ENCODE assay signal across 17 cellular contexts in the genomic region with DNA sequence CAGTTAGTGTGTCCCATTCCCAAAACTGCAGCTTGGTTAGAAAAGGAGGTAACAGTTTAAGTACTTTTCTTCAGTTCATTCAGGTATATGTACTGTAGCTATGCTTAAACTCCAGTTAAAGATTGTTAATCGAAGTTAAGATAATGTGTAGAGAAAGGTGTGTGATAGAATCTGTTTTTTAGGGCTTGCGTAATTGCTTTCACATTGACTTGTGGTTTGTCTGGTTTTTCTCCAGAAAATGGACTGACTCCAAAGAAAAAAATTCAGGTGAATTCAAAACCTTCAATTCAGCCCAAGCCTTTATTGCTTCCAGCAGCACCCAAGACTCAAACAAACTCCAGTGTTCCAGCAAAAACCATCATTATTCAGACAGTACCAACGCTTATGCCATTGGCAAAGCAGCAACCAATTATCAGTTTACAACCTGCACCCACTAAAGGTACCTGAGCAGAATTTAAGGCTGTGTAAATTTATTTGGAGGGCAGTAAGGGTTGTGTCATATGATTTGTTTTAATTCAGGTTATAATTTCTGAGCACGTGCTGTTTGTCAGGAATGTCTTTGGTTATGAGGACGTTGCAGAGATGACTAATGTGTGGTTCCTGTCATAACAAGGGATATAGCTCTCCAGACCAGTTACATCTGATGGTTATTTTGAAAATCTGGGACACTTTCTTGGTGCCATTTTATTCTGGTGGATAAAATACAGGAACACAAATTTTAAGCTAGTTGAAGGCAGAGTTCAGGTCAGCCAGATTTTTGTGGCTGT. TPM values are rescaled to one million over a fixed set of nuclear protein-coding genes. Genes with fewer than 3 reads are reported as not detected.
A peak's percentile ranks its signal among the peaks of the same experiment; 100 is the strongest.
DNase-seq lines count a peak whose midpoint lies in the region; ATAC-seq, FAIRE-seq and TF ChIP-seq lines count a peak whose summit lies in the region.
"Had no signal": no experiment of that assay in that cellular context is flagged by ENCODE, and none has a peak within 500 bp of the region (broad histone marks: within the 10 kb centered on the region; RNA-seq: fewer than 3 reads in every experiment).

No MANE protein-coding gene starts in this region.

- H3K4me3 ChIP-seq in K562: no peak overlapping the region
- H3K4me3 ChIP-seq in effector memory CD4-positive, alpha-beta T cell (ENCODE audit: insufficient read depth, low read depth, low read length, poor library complexity, severe bottlenecking): no peak overlapping the region
- H3K4me3 ChIP-seq: colonic mucosa, esophagus muscularis mucosa, lung had no signal

- H2AFZ ChIP-seq in K562 (ENCODE audit: low read depth, low read length): no peak overlapping the region

- TF ChIP-seq POLR2A in K562 (conservative IDR thresholded peaks at IDR 0.05): no peak

- no peaks in the 10 kb centered on the region for H3K9me3 ChIP-seq in K562 (replicated peaks; ENCODE audit: control insufficient read depth, insufficient read depth, low read depth, low read length)
- H3K9me3 ChIP-seq in effector memory CD4-positive, alpha-beta T cell (ENCODE audit: control insufficient read depth, low read length): no peaks in the 10 kb centered on the region
- H3K9me3 ChIP-seq: colonic mucosa, esophagus muscularis mucosa had no signal

- H3K27ac ChIP-seq in K562 (ENCODE audit: extremely low read depth, low read depth, low read length): no peak overlapping the region
- H3K27ac ChIP-seq in effector memory CD4-positive, alpha-beta T cell (ENCODE audit: insufficient read depth, low read length, poor library complexity, severe bottlenecking): no peak overlapping the region
- H3K27ac ChIP-seq: colonic mucosa, esophagus muscularis mucosa had no signal

- no peak for TF ChIP-seq EP300 in K562 (IDR thresholded peaks at IDR 0.05; ENCODE audit: low read length)

- H3K27me3 Mint-ChIP-seq in activated CD8-positive, alpha-beta T cell treated with anti-CD3 and anti-CD28 coated beads, Interleukin-2, amount 10 ng/mL, durations not matched to agents 7 days and 5 days (ENCODE audit: low read depth): no peaks in the 10 kb centered on the region
- H3K27me3 Mint-ChIP-seq: activated naive CD8-positive, alpha-beta T cell treated with anti-CD3 and anti-CD28 coated beads, Interleukin-2, amount 50 U/mL, for 24 hours; T-helper 17 cell had no signal

- DNase-seq in AG08395 (ENCODE audit: low spot score) (peak; percentile 7), K562 (ENCODE audit: extremely low read depth in 1 of 4, low spot score in 3 of 4) (no peak), iris pigment epithelial cell (ENCODE audit: low read depth) (peak; percentile 67), NCI-H524 treated with DMSO at 0.1 percent for 48 hours (lab: John Stamatoyannopoulos, UW) (no peak), ACHN (no peak)
- no peak for DNase-seq in effector memory CD4-positive, alpha-beta T cell
- DNase-seq in activated CD8-positive, alpha-beta T cell treated with anti-CD3 and anti-CD28 coated beads, Interleukin-2, amount 10 ng/mL, durations not matched to agents 7 days and 5 days: no peak
- DNase-seq: activated CD4-positive, CD25-positive, alpha-beta regulatory T cell treated with anti-CD3 and anti-CD28 coated beads, Interleukin-2, amount 50 U/mL, for 72 hours; activated naive CD8-positive, alpha-beta T cell treated with anti-CD3 and anti-CD28 coated beads, Interleukin-2, amount 50 U/mL, for 24 hours; colonic mucosa; Right ventricle myocardium superior; stimulated activated CD4-positive, alpha-beta T cell treated with anti-CD3 and anti-CD28 coated beads, Interleukin-4, amount 100 ng/mL, for 24 hours; T-helper 17 cell had no signal

- no peak for FAIRE-seq in K562 (lab: Jason Lieb, UNC)

- H3K36me3 ChIP-seq in K562 (ENCODE audit: control insufficient read depth, insufficient read depth, low read length): peaks cover 76% of the 10 kb centered on the region
- peaks cover 43% of the 10 kb centered on the region for H3K36me3 ChIP-seq in effector memory CD4-positive, alpha-beta T cell (ENCODE audit: control insufficient read depth, insufficient read depth, low read length)
- H3K36me3 ChIP-seq: colonic mucosa had no signal

- peaks cover 2% of the 10 kb centered on the region for H3K4me1 Mint-ChIP-seq in activated CD8-positive, alpha-beta T cell treated with anti-CD3 and anti-CD28 coated beads, Interleukin-2, amount 10 ng/mL, durations not matched to agents 7 days and 5 days (ENCODE audit: low read depth)
- H3K4me1 Mint-ChIP-seq: nephron progenitor cell had no signal

- H3K36me3 Mint-ChIP-seq in activated CD8-positive, alpha-beta T cell treated with anti-CD3 and anti-CD28 coated beads, Interleukin-2, amount 10 ng/mL, durations not matched to agents 7 days and 5 days (ENCODE audit: low read depth): peaks cover 43% of the 10 kb centered on the region

- no peaks in the 10 kb centered on the region for H3K79me2 ChIP-seq in K562 (ENCODE audit: control insufficient read depth, insufficient read depth, low read length)

- no peak for TF ChIP-seq RAD21 in K562 (CRISPR knock-in tag; conservative IDR thresholded peaks at IDR 0.05 in 1 of 2, IDR thresholded peaks at IDR 0.05 in 1 of 2)

- ATAC-seq in HG03196 (IDR thresholded peaks at IDR 0.05; ENCODE audit: unreplicated experiment) (peak; percentile 10), K562 (no peak)
- ATAC-seq in activated CD8-positive, alpha-beta T cell treated with anti-CD3 and anti-CD28 coated beads, Interleukin-2, amount 10 ng/mL, durations not matched to agents 7 days and 5 days: no peak

- CTCF ChIA-PET in K562 (lab: Yijun Ruan, JAX; ENCODE audit: low intra/inter-chr PET ratio): interaction anchor here (0.6 to 1.9 kb wide), 2 partner anchors 108 to 244 kb away, joined by 3 to 14 read pairs; no protein-coding TSS in a partner anchor
- CTCF ChIA-PET in activated CD8-positive, alpha-beta T cell treated with anti-CD3 and anti-CD28 coated beads, Interleukin-2, amount 10 ng/mL, durations not matched to agents 7 days and 5 days (lab: Charles Lee): interaction anchor here (0.6 to 4.1 kb wide), 51 partner anchors 9 to 765 kb away, joined by 3 to 193 read pairs (median 5); a partner anchor contains a TSS

- H3K4me3 Mint-ChIP-seq in activated CD8-positive, alpha-beta T cell treated with anti-CD3 and anti-CD28 coated beads, Interleukin-2, amount 10 ng/mL, durations not matched to agents 7 days and 5 days: no peak overlapping the region
- H3K4me3 Mint-ChIP-seq: activated naive CD8-positive, alpha-beta T cell treated with anti-CD3 and anti-CD28 coated beads, Interleukin-2, amount 50 U/mL, for 24 hours; nephron progenitor cell; T-helper 17 cell had no signal

- H3K9me3 Mint-ChIP-seq in activated CD8-positive, alpha-beta T cell treated with anti-CD3 and anti-CD28 coated beads, Interleukin-2, amount 10 ng/mL, durations not matched to agents 7 days and 5 days (ENCODE audit: insufficient read depth): no peaks in the 10 kb centered on the region
- H3K9me3 Mint-ChIP-seq: activated naive CD8-positive, alpha-beta T cell treated with anti-CD3 and anti-CD28 coated beads, Interleukin-2, amount 50 U/mL, for 24 hours; nephron progenitor cell had no signal

- H3K4me1 ChIP-seq in K562 (replicated peaks in 1 of 2; ENCODE audit: control insufficient read depth in 2 of 2, insufficient read depth in 2 of 2, low read length in 2 of 2): no peaks in the 10 kb centered on the region; a peak in 1 of 5 replicates
- H3K4me1 ChIP-seq in effector memory CD4-positive, alpha-beta T cell (ENCODE audit: control insufficient read depth, insufficient read depth, low read length, poor library complexity, severe bottlenecking): no peaks in the 10 kb centered on the region
- H3K4me1 ChIP-seq: colonic mucosa had no signal

- no peaks in the 10 kb centered on the region for H3K27me3 ChIP-seq in K562 (ENCODE audit: control insufficient read depth in 2 of 2, insufficient read depth in 2 of 2, low read length in 2 of 2)
- H3K27me3 ChIP-seq in effector memory CD4-positive, alpha-beta T cell (replicated peaks; ENCODE audit: control insufficient read depth, insufficient read depth, low read length, poor library complexity, severe bottlenecking): no peaks in the 10 kb centered on the region
- H3K27me3 ChIP-seq: colonic mucosa, esophagus muscularis mucosa had no signal

- BruUV-seq in K562 (replicated peaks; lab: Mats Ljungman, UMichigan): no TSS peak

- POLR2A ChIA-PET in K562 (lab: Yijun Ruan, JAX): interaction anchor here (0.6 to 1.8 kb wide), 10 partner anchors 9 to 615 kb away, joined by 3 to 7 read pairs (median 4); a partner anchor contains a TSS
- POLR2A ChIA-PET in activated CD8-positive, alpha-beta T cell treated with anti-CD3 and anti-CD28 coated beads, Interleukin-2, amount 10 ng/mL, durations not matched to agents 7 days and 5 days (lab: Charles Lee): interaction anchor here (0.8 kb wide), 1 partner anchor 245 kb away, joined by 3 read pairs; no protein-coding TSS in a partner anchor

- H4K20me1 ChIP-seq in K562 (replicated peaks; ENCODE audit: control insufficient read depth, insufficient read depth, low read length): no peaks in the 10 kb centered on the region

- no peak overlapping the region for H3K27ac Mint-ChIP-seq in activated CD8-positive, alpha-beta T cell treated with anti-CD3 and anti-CD28 coated beads, Interleukin-2, amount 10 ng/mL, durations not matched to agents 7 days and 5 days
- H3K27ac Mint-ChIP-seq: activated naive CD8-positive, alpha-beta T cell treated with anti-CD3 and anti-CD28 coated beads, Interleukin-2, amount 50 U/mL, for 24 hours; nephron progenitor cell had no signal

- no peak overlapping the region for H3K4me2 ChIP-seq in K562 (ENCODE audit: insufficient read depth, low read length)

- no peaks in the 10 kb centered on the region for H3K9me1 ChIP-seq in K562 (ENCODE audit: control insufficient read depth, insufficient read depth, low read length)

- in situ Hi-C loops in K562 (cut with MboI) (loop anchor here (10.0 kb wide), 1 partner anchor 243 kb away; no protein-coding TSS in a partner anchor), ACHN (cut with HindIII; ENCODE audit: low pct_ligation_motif_present, low pct_unique_long_range_greater_than_20kb, low sequenced_read_pairs) (loop anchor here (25.0 kb wide), 1 partner anchor 245 kb away; no protein-coding TSS in a partner anchor)

- no peak overlapping the region for H3K9ac ChIP-seq in K562 (ENCODE audit: insufficient read depth in 1 of 2, low read depth in 2 of 2, low read length in 2 of 2)

- intact Hi-C loops in K562 (cut with micrococcal nuclease): loop anchor here (1.0 to 5.0 kb wide), 3 partner anchors 115 to 485 kb away; no protein-coding TSS in a partner anchor

- WGBS in K562 (ENCODE audit: insufficient coverage, low coverage, missing lambda C conversion rate): 85% methylated on average over 5 of the region's 5 CpGs

- no peak for TF ChIP-seq CTCF in K562 (IDR thresholded peaks at IDR 0.05 in 2 of 3, conservative IDR thresholded peaks at IDR 0.05 in 1 of 3; ENCODE audit: insufficient read depth in 2 of 3, low read depth in 1 of 3, low read length in 3 of 3)

RNA-seq across cellular contexts. Expression of a gene that starts 26.0 kb away (rescaled TPM):
- 30.1 and 51.8 TPM in 2 replicates for total RNA-seq in K562 (2011; cell fraction: chromatin; rRNA removed; ENCODE audit: low replicate concordance)
- 23.8 and 27.5 TPM in 2 replicates for total RNA-seq in K562 (2011; cell fraction: nucleolus; rRNA removed)
- 40.7 and 61.9 TPM in 2 replicates for total RNA-seq in K562 (2011; cell fraction: nucleoplasm; rRNA removed)
- total RNA-seq in K562 (2014; rRNA removed) (14.5 and 16.2 TPM in 2 replicates), K562 (2014; rRNA removed; fragmentation: Illumina TruSeq; extraction: Trizol) (29.4 and 34.7 TPM in 2 replicates), K562 (2015; rRNA removed; fragmentation: Illumina TruSeq; extraction: Trizol) (26.6 and 28.8 TPM in 2 replicates), K562 (2021) (20.4 and 22.1 TPM in 2 replicates)
- polyA plus RNA-seq in K562 (2011; rRNA removed) (28.1 and 32.4 TPM in 2 replicates), K562 (2014; fragmentation: Illumina TruSeq; extraction: Trizol) (22.1 and 26.7 TPM in 2 replicates), K562 (2014; fragmentation: Nextera tagmentation; extraction: Ambion mirVana) (10 to 100 TPM; 11.7 to 15.1 TPM), K562 (2014; rRNA removed) (14.8 and 16.6 TPM in 2 replicates)
- 10.8 and 16.1 TPM in 2 replicates for polyA plus RNA-seq in K562 (2011; cell fraction: cytosol; rRNA removed)
- 8.9 and 12.2 TPM in 2 replicates for polyA plus RNA-seq in K562 (2011; cell fraction: nucleus; rRNA removed)
- polyA plus RNA-seq in K562 (2012): 13.9 and 24.9 TPM in 2 replicates
- 49.7 TPM in 2 replicates for polyA minus RNA-seq in K562 (2011; rRNA and poly(A)+ RNA removed)
- polyA minus RNA-seq in K562 (2011; cell fraction: cytosol; rRNA and poly(A)+ RNA removed): 12.4 and 15.8 TPM in 2 replicates
- 17.4 and 27.2 TPM in 2 replicates for polyA minus RNA-seq in K562 (2011; cell fraction: nucleus; rRNA and poly(A)+ RNA removed)
- total RNA-seq in activated CD8-positive, alpha-beta T cell treated with anti-CD3 and anti-CD28 coated beads, Interleukin-2, amount 10 ng/mL, durations not matched to agents 7 days and 5 days: 10 to 100 TPM; 15.2 to 17.1 TPM

RNA-seq across cellular contexts. Expression of a gene that starts 42.5 kb away (rescaled TPM):
- 52.6 and 81.7 TPM in 2 replicates for total RNA-seq in K562 (2011; cell fraction: chromatin; rRNA removed; ENCODE audit: low replicate concordance)
- 43.2 and 51.6 TPM in 2 replicates for total RNA-seq in K562 (2011; cell fraction: nucleolus; rRNA removed)
- 34.3 and 41.1 TPM in 2 replicates for total RNA-seq in K562 (2011; cell fraction: nucleoplasm; rRNA removed)
- total RNA-seq in K562 (2014; rRNA removed) (55.4 and 62.7 TPM in 2 replicates), K562 (2014; rRNA removed; fragmentation: Illumina TruSeq; extraction: Trizol) (42.3 and 44.3 TPM in 2 replicates), K562 (2015; rRNA removed; fragmentation: Illumina TruSeq; extraction: Trizol) (42.4 and 48.0 TPM in 2 replicates), K562 (2021) (41.0 and 43.6 TPM in 2 replicates)
- polyA plus RNA-seq in K562 (2011; rRNA removed) (75.2 and 80.4 TPM in 2 replicates), K562 (2014; fragmentation: Illumina TruSeq; extraction: Trizol) (38.5 and 54.6 TPM in 2 replicates), K562 (2014; fragmentation: Nextera tagmentation; extraction: Ambion mirVana) (10 to 100 TPM; 10.4 to 15.0 TPM), K562 (2014; rRNA removed) (80.8 and 81.4 TPM in 2 replicates)
- 43.1 and 48.0 TPM in 2 replicates for polyA plus RNA-seq in K562 (2011; cell fraction: cytosol; rRNA removed)
- polyA plus RNA-seq in K562 (2011; cell fraction: nucleus; rRNA removed): 69.1 and 74.8 TPM in 2 replicates
- 41.7 and 47.0 TPM in 2 replicates for polyA plus RNA-seq in K562 (2012)
- 34.2 and 40.0 TPM in 2 replicates for polyA minus RNA-seq in K562 (2011; rRNA and poly(A)+ RNA removed)
- polyA minus RNA-seq in K562 (2011; cell fraction: cytosol; rRNA and poly(A)+ RNA removed): 20.6 and 27.8 TPM in 2 replicates
- polyA minus RNA-seq in K562 (2011; cell fraction: nucleus; rRNA and poly(A)+ RNA removed): 26.9 and 35.7 TPM in 2 replicates
- 10 to 100 TPM; 24.1 to 27.6 TPM for total RNA-seq in activated CD8-positive, alpha-beta T cell treated with anti-CD3 and anti-CD28 coated beads, Interleukin-2, amount 10 ng/mL, durations not matched to agents 7 days and 5 days

Comparison
In these comparisons a context has a peak if more than half of its experiments do, and no peak if none do; other contexts are left out.
1. DNase-seq: peak in AG08395 (single experiment) and iris pigment epithelial cell (single experiment); none in K562 (0 of 4), NCI-H524 treated with DMSO at 0.1 percent for 48 hours (single experiment), effector memory CD4-positive, alpha-beta T cell (0 of 3), activated CD8-positive, alpha-beta T cell treated with anti-CD3 and anti-CD28 coated beads, Interleukin-2, amount 10 ng/mL, durations not matched to agents 7 days and 5 days (single experiment) and ACHN (single experiment).